10 cellular contexts compared by ENCODE assay signal in genomic region chr5:135332519-135333150, GRCh38.
DNase-seq lines count a peak whose midpoint lies in the region; ATAC-seq and TF ChIP-seq lines count a peak whose summit lies in the region.
"Had no signal": no experiment of that assay in that cellular context is flagged by ENCODE, and none has a peak within 500 bp of the region (broad histone marks: within the 10 kb centered on the region; RNA-seq: fewer than 3 reads in every experiment).

No MANE protein-coding gene starts in this region.

- CTCF ChIA-PET in WTC11 (lab: Charles Lee): no interaction called here

- TF ChIP-seq CTCF in 22Rv1 (IDR thresholded peaks at IDR 0.05) (peak; percentile 75), WTC11 (IDR thresholded peaks at IDR 0.05) (no peak), hepatocyte (IDR thresholded peaks at IDR 0.05; ENCODE audit: poor library complexity) (peak; percentile 69), tibial artery (IDR thresholded peaks at IDR 0.05) (peak; percentile 53 to 66)

- H3K27ac Mint-ChIP-seq in WTC11: no peak overlapping the region
- H3K27ac Mint-ChIP-seq: dendritic cell treated with granulocyte-macrophage colony-stimulating factor and Interleukin-4, amounts not matched to agents 40 ng/mL and 50 ng/mL, for 4 days; stimulated activated naive CD8-positive, alpha-beta T cell treated with anti-CD3 and anti-CD28 coated beads, Interleukin-15, Interleukin-2, amounts not matched to agents 100 ng/mL and 50 ng/mL, for 24 hours had no signal

- no peaks in the 10 kb centered on the region for H3K9me3 Mint-ChIP-seq in WTC11
- H3K9me3 Mint-ChIP-seq: dendritic cell treated with granulocyte-macrophage colony-stimulating factor and Interleukin-4, amounts not matched to agents 40 ng/mL and 50 ng/mL, for 4 days; stimulated activated naive CD8-positive, alpha-beta T cell treated with anti-CD3 and anti-CD28 coated beads, Interleukin-15, Interleukin-2, amounts not matched to agents 100 ng/mL and 50 ng/mL, for 24 hours had no signal

- H3K36me3 ChIP-seq in hepatocyte (replicated peaks; ENCODE audit: insufficient read depth, low read depth) (no peaks in the 10 kb centered on the region), tibial artery (peaks cover 0 to 55% (median 25%) of the 10 kb centered on the region in 3 donors)

- H3K4me3 ChIP-seq in hepatocyte (no peak overlapping the region), tibial artery (no peak overlapping the region)

- no peaks in the 10 kb centered on the region for H3K79me2 ChIP-seq in hepatocyte

- WGBS in hepatocyte (ENCODE audit: low lambda C conversion rate, missing lambda C conversion rate): 22% methylated on average over 5 of the region's 5 CpGs

- H3K4me1 ChIP-seq in hepatocyte (ENCODE audit: insufficient read depth): peaks cover 18% of the 10 kb centered on the region
- H3K4me1 ChIP-seq in tibial artery: peaks cover 0 to 7% (median 0%) of the 10 kb centered on the region in 4 donors

- ATAC-seq in WTC11 (peak; percentile 71), GM18519 (IDR thresholded peaks at IDR 0.05; ENCODE audit: low FRiP score, unreplicated experiment) (no peak)

- no peaks in the 10 kb centered on the region for H4K20me1 ChIP-seq in hepatocyte (ENCODE audit: insufficient read depth, poor library complexity, severe bottlenecking)

- H3K9me2 ChIP-seq in hepatocyte (replicated peaks; ENCODE audit: insufficient read depth): no peaks in the 10 kb centered on the region

- intact Hi-C loops in tibial artery (cut with DNase I; ENCODE audit: low total_unique reads): loop anchor here (5.0 kb wide), 1 partner anchor 140 kb away; no protein-coding TSS in a partner anchor

- no peak overlapping the region for H2AFZ ChIP-seq in hepatocyte

- H3K27me3 ChIP-seq in hepatocyte (no peaks in the 10 kb centered on the region), tibial artery (no peaks in the 10 kb centered on the region)

- H3K27me3 Mint-ChIP-seq in WTC11 (ENCODE audit: low read depth): no peaks in the 10 kb centered on the region
- H3K27me3 Mint-ChIP-seq: dendritic cell treated with granulocyte-macrophage colony-stimulating factor and Interleukin-4, amounts not matched to agents 40 ng/mL and 50 ng/mL, for 4 days; stimulated activated naive CD8-positive, alpha-beta T cell treated with anti-CD3 and anti-CD28 coated beads, Interleukin-15, Interleukin-2, amounts not matched to agents 100 ng/mL and 50 ng/mL, for 24 hours had no signal

- no peak overlapping the region for H3K4me3 Mint-ChIP-seq in WTC11
- H3K4me3 Mint-ChIP-seq: dendritic cell treated with granulocyte-macrophage colony-stimulating factor and Interleukin-4, amounts not matched to agents 40 ng/mL and 50 ng/mL, for 4 days; stimulated activated naive CD8-positive, alpha-beta T cell treated with anti-CD3 and anti-CD28 coated beads, Interleukin-15, Interleukin-2, amounts not matched to agents 100 ng/mL and 50 ng/mL, for 24 hours had no signal

- H3K4me1 Mint-ChIP-seq in WTC11: no peaks in the 10 kb centered on the region

- H3K36me3 Mint-ChIP-seq in WTC11: no peaks in the 10 kb centered on the region

- no peak overlapping the region for H3K4me2 ChIP-seq in hepatocyte

- POLR2A ChIA-PET in WTC11 (lab: Charles Lee): no interaction called here

- DNase-seq in ELF-1 (ENCODE audit: low read depth, low spot score): peak; percentile 55
- peak; percentile 13 for DNase-seq in NCI-H1092 (lab: John Stamatoyannopoulos, UW)
- no peak for DNase-seq in WTC11 (ENCODE audit: low spot score)
- DNase-seq in hepatocyte (ENCODE audit: low spot score): peak; percentile 81
- DNase-seq in tibial artery: no peak
- DNase-seq in activated gamma-delta T cell treated with Interleukin-2 at 50 U/mL for 16 hours: no peak

- H3K27ac ChIP-seq in 22Rv1: no peak overlapping the region
- no peak overlapping the region for H3K27ac ChIP-seq in hepatocyte
- H3K27ac ChIP-seq in tibial artery: no peak overlapping the region

- H3K9me3 ChIP-seq in hepatocyte (ENCODE audit: low read depth) (no peaks in the 10 kb centered on the region), tibial artery (no peaks in the 10 kb centered on the region)

TF ChIP-seq in WTC11, 78 proteins besides CTCF, POLR2A, EP300 and RAD21:
- TF ChIP-seq FOXP1 (CRISPR knock-in tag; IDR thresholded peaks at IDR 0.05; ENCODE audit: borderline replicate concordance): no peak

Comparison
In these comparisons a context has a peak if more than half of its experiments do, and no peak if none do; other contexts are left out.
1. DNase-seq: peak in ELF-1 (single experiment), NCI-H1092 (single experiment) and hepatocyte (single experiment); none in WTC11 (single experiment), tibial artery (0 of 2) and activated gamma-delta T cell treated with Interleukin-2 at 50 U/mL for 16 hours (single experiment).